ENCODE assay signal across 8 cellular contexts in genomic region chr6:72218125-72218524, GRCh38.
DNase-seq lines count a peak whose midpoint lies in the region; ATAC-seq and TF ChIP-seq lines count a peak whose summit lies in the region.

No MANE protein-coding gene starts in this region.

- no peaks in the 10 kb centered on the region for H3K27me3 ChIP-seq in esophagus muscularis mucosa

- H3K4me1 ChIP-seq in esophagus muscularis mucosa = no peaks in the 10 kb centered on the region

- ATAC-seq in GM18858 (IDR thresholded peaks at IDR 0.05; ENCODE audit: unreplicated experiment) = peak; percentile 76
- peak; percentile 81 for ATAC-seq in HG03039 (IDR thresholded peaks at IDR 0.05; ENCODE audit: unreplicated experiment)

- H3K27ac ChIP-seq in RWPE1 (no peak overlapping the region), esophagus muscularis mucosa (replicated peaks in 1 of 4) (no peak overlapping the region)

- H3K4me3 ChIP-seq in esophagus muscularis mucosa = no peak overlapping the region

- CTCF ChIA-PET in RWPE1 (lab: Yijun Ruan, JAX) = interaction anchor here (0.5 to 0.9 kb wide), 4 partner anchors 9 to 285 kb away, joined by 3 to 4 read pairs (median 3); no protein-coding TSS in a partner anchor

- intact Hi-C loops in esophagus muscularis mucosa (cut with DNase I) = no loop called here

- 7% methylated on average over 2 of the region's 2 CpGs for WGBS in esophagus muscularis mucosa

- H3K9me3 ChIP-seq in esophagus muscularis mucosa = no peaks in the 10 kb centered on the region

- POLR2A ChIA-PET in RWPE1 (lab: Yijun Ruan, JAX; ENCODE audit: low non-redundant PET) = no interaction called here

- TF ChIP-seq POLR2A in esophagus muscularis mucosa (IDR thresholded peaks at IDR 0.05; ENCODE audit: low read depth) = no peak

- TF ChIP-seq CTCF in RWPE1 (conservative IDR thresholded peaks at IDR 0.05; ENCODE audit: low read depth) = no peak
- peak in 1 of 3 experiments; percentile 29 for TF ChIP-seq CTCF in esophagus muscularis mucosa (IDR thresholded peaks at IDR 0.05)

- DNase-seq in AG08396 (ENCODE audit: low spot score) (peak; percentile 33), RWPE1 (ENCODE audit: low spot score) (peak; percentile 18), hippocampal formation (lab: John Stamatoyannopoulos, UW) (peak; percentile 2 to 19), NCI-H2107 treated with DMSO at 0.1 percent for 48 hours (lab: John Stamatoyannopoulos, UW; ENCODE audit: unreplicated experiment) (no peak), cortex of kidney (lab: John Stamatoyannopoulos, UW) (no peak), esophagus muscularis mucosa (ENCODE audit: extremely low spot score) (no peak)

- no peak for TF ChIP-seq EP300 in esophagus muscularis mucosa (IDR thresholded peaks at IDR 0.05)

- H3K36me3 ChIP-seq in esophagus muscularis mucosa = no peaks in the 10 kb centered on the region

Comparison
In these comparisons a context has a peak if more than half of its experiments do, and no peak if none do; other contexts are left out.
1. DNase-seq: peak in AG08396 (single experiment), RWPE1 (single experiment) and hippocampal formation (2 of 2); none in NCI-H2107 treated with DMSO at 0.1 percent for 48 hours (single experiment), cortex of kidney (single experiment) and esophagus muscularis mucosa (single experiment).